10 cellular contexts compared by ENCODE assay signal in genomic region chr12:116525418-116526001, GRCh38. TPM values are rescaled to one million over a fixed set of nuclear protein-coding genes. Genes with fewer than 3 reads are reported as not detected.
DNase-seq lines count a peak whose midpoint lies in the region; ATAC-seq, FAIRE-seq and TF ChIP-seq lines count a peak whose summit lies in the region.
"Had no signal": no experiment of that assay in that cellular context is flagged by ENCODE, and none has a peak within 500 bp of the region (broad histone marks: within the 10 kb centered on the region; RNA-seq: fewer than 3 reads in every experiment).

No MANE protein-coding gene starts in this region.

- no peak for FAIRE-seq in K562 (lab: Jason Lieb, UNC)
- FAIRE-seq in kidney (lab: Jason Lieb, UNC), result no peak

- peaks cover 10% of the 10 kb centered on the region for H3K4me1 Mint-ChIP-seq in stimulated activated memory B cell treated with anti-CD40 and anti-IgM and Interleukin-4, amounts not matched to agents 10 μg/mL and 1 μg/mL and 100 μg/mL, for 72 hours

- peaks cover 4 to 16% of the 10 kb centered on the region in 2 experiments for H3K4me1 ChIP-seq in K562 (replicated peaks in 1 of 2; ENCODE audit: control insufficient read depth in 2 of 2, insufficient read depth in 2 of 2, low read length in 2 of 2)
- no peaks in the 10 kb centered on the region for H3K4me1 ChIP-seq in kidney (ENCODE audit: control insufficient read depth in 1 of 2, insufficient read depth in 1 of 2, low read depth in 1 of 2, low read length in 2 of 2)

- H3K36me3 ChIP-seq in K562 (ENCODE audit: control insufficient read depth, insufficient read depth, low read length), result no peaks in the 10 kb centered on the region
- H3K36me3 ChIP-seq in kidney (ENCODE audit: control insufficient read depth in 1 of 2, insufficient read depth in 2 of 2, low read length in 2 of 2), result no peaks in the 10 kb centered on the region

- intact Hi-C loops in K562 (cut with micrococcal nuclease) (no loop called here), kidney (cut with DNase I) (no loop called here)

- BruUV-seq in K562 (replicated peaks; lab: Mats Ljungman, UMichigan), result no TSS peak

- in situ Hi-C loops in K562 (cut with MboI), result no loop called here

- no peaks in the 10 kb centered on the region for H3K9me3 ChIP-seq in K562 (replicated peaks; ENCODE audit: control insufficient read depth, insufficient read depth, low read depth, low read length)
- no peaks in the 10 kb centered on the region for H3K9me3 ChIP-seq in kidney (ENCODE audit: control insufficient read depth in 1 of 2, low read length in 2 of 2)

- peak overlapping the region; percentile 8 for H3K27ac Mint-ChIP-seq in stimulated activated memory B cell treated with anti-CD40 and anti-IgM and Interleukin-4, amounts not matched to agents 10 μg/mL and 1 μg/mL and 100 μg/mL, for 72 hours
- H3K27ac Mint-ChIP-seq: activated naive CD8-positive, alpha-beta T cell had no signal

- no peak overlapping the region for H3K4me2 ChIP-seq in K562 (ENCODE audit: insufficient read depth, low read length)

- WGBS in K562 (ENCODE audit: insufficient coverage, low coverage, missing lambda C conversion rate), result 59% methylated on average over 15 of the region's 15 CpGs

- peak; percentile 90 for DNase-seq in HCEC 1CT
- DNase-seq in K562 (ENCODE audit: extremely low read depth in 1 of 4, low spot score in 3 of 4), result no peak
- peak; percentile 92 for DNase-seq in kidney
- DNase-seq in NCI-H2227 (lab: John Stamatoyannopoulos, UW; ENCODE audit: unreplicated experiment), result no peak
- DNase-seq: NCI-H1930 had no signal

- H3K9ac ChIP-seq in K562 (ENCODE audit: insufficient read depth in 1 of 2, low read depth in 2 of 2, low read length in 2 of 2) (no peak overlapping the region), kidney (ENCODE audit: low read length in 2 of 2) (no peak overlapping the region)

- no peaks in the 10 kb centered on the region for H3K27me3 ChIP-seq in K562 (ENCODE audit: control insufficient read depth in 2 of 2, insufficient read depth in 2 of 2, low read length in 2 of 2)

- H3K27me3 Mint-ChIP-seq in stimulated activated memory B cell treated with anti-CD40 and anti-IgM and Interleukin-4, amounts not matched to agents 10 μg/mL and 1 μg/mL and 100 μg/mL, for 72 hours, result no peaks in the 10 kb centered on the region
- H3K27me3 Mint-ChIP-seq: activated naive CD8-positive, alpha-beta T cell had no signal

- no peak for TF ChIP-seq POLR2A in K562 (conservative IDR thresholded peaks at IDR 0.05)

- TF ChIP-seq CTCF in K562 (IDR thresholded peaks at IDR 0.05 in 2 of 3, conservative IDR thresholded peaks at IDR 0.05 in 1 of 3; ENCODE audit: insufficient read depth in 2 of 3, low read depth in 1 of 3, low read length in 3 of 3) (no peak), kidney (IDR thresholded peaks at IDR 0.05; ENCODE audit: borderline replicate concordance, extremely low read depth, insufficient read depth) (no peak)

- TF ChIP-seq EP300 in K562 (IDR thresholded peaks at IDR 0.05; ENCODE audit: low read length), result no peak

- POLR2A ChIA-PET in K562 (lab: Yijun Ruan, JAX), result no interaction called here

- no peak overlapping the region for H3K4me3 ChIP-seq in K562
- H3K4me3 ChIP-seq in kidney (ENCODE audit: low read length in 2 of 2), result peak overlapping the region in 1 of 2 donors; percentile 21

- CTCF ChIA-PET in K562 (lab: Yijun Ruan, JAX; ENCODE audit: low intra/inter-chr PET ratio), result interaction anchor here (0.6 kb wide), 1 partner anchor 259 kb away, joined by 3 read pairs; no protein-coding TSS in a partner anchor

- no peak overlapping the region for H3K4me3 Mint-ChIP-seq in stimulated activated memory B cell treated with anti-CD40 and anti-IgM and Interleukin-4, amounts not matched to agents 10 μg/mL and 1 μg/mL and 100 μg/mL, for 72 hours
- H3K4me3 Mint-ChIP-seq: activated naive CD8-positive, alpha-beta T cell had no signal

- TF ChIP-seq RAD21 in K562 (CRISPR knock-in tag; conservative IDR thresholded peaks at IDR 0.05 in 1 of 2, IDR thresholded peaks at IDR 0.05 in 1 of 2), result no peak

- peaks cover 3% of the 10 kb centered on the region for H3K9me1 ChIP-seq in K562 (ENCODE audit: control insufficient read depth, insufficient read depth, low read length)

- no peaks in the 10 kb centered on the region for H3K9me3 Mint-ChIP-seq in stimulated activated memory B cell treated with anti-CD40 and anti-IgM and Interleukin-4, amounts not matched to agents 10 μg/mL and 1 μg/mL and 100 μg/mL, for 72 hours

- ATAC-seq in K562 (no peak), GM21526 (IDR thresholded peaks at IDR 0.05; ENCODE audit: low FRiP score, unreplicated experiment) (no peak), HG03457 (IDR thresholded peaks at IDR 0.05; ENCODE audit: unreplicated experiment) (no peak), GM19328 (IDR thresholded peaks at IDR 0.05; ENCODE audit: unreplicated experiment) (no peak)
- no peak for ATAC-seq in stimulated activated memory B cell treated with anti-CD40 and anti-IgM and Interleukin-4, amounts not matched to agents 10 μg/mL and 1 μg/mL and 100 μg/mL, for 72 hours

- peak overlapping the region; percentile 28; the same call in 1 of the 2 replicates for H2AFZ ChIP-seq in K562 (ENCODE audit: low read depth, low read length)

- H3K27ac ChIP-seq in K562 (ENCODE audit: extremely low read depth, low read depth, low read length) (no peak overlapping the region), kidney (ENCODE audit: low read depth in 2 of 2, low read length in 2 of 2) (no peak overlapping the region)

- H3K79me2 ChIP-seq in K562 (ENCODE audit: control insufficient read depth, insufficient read depth, low read length), result no peaks in the 10 kb centered on the region

- H3K36me3 Mint-ChIP-seq in stimulated activated memory B cell treated with anti-CD40 and anti-IgM and Interleukin-4, amounts not matched to agents 10 μg/mL and 1 μg/mL and 100 μg/mL, for 72 hours, result no peaks in the 10 kb centered on the region
- H3K36me3 Mint-ChIP-seq: activated naive CD8-positive, alpha-beta T cell had no signal

- H4K20me1 ChIP-seq in K562 (replicated peaks; ENCODE audit: control insufficient read depth, insufficient read depth, low read length), result no peaks in the 10 kb centered on the region

TF ChIP-seq in K562, 482 proteins besides CTCF, POLR2A, EP300 and RAD21 (continues in another document):
- TF ChIP-seq CHD4 (IDR thresholded peaks at IDR 0.05; ENCODE audit: insufficient read depth, insufficient replicate concordance, low read depth, low read length, poor library complexity, severe bottlenecking) (no peak), SMAD4 (CRISPR knock-in tag; conservative IDR thresholded peaks at IDR 0.05) (no peak)
- TF ChIP-seq, protein P1, sequence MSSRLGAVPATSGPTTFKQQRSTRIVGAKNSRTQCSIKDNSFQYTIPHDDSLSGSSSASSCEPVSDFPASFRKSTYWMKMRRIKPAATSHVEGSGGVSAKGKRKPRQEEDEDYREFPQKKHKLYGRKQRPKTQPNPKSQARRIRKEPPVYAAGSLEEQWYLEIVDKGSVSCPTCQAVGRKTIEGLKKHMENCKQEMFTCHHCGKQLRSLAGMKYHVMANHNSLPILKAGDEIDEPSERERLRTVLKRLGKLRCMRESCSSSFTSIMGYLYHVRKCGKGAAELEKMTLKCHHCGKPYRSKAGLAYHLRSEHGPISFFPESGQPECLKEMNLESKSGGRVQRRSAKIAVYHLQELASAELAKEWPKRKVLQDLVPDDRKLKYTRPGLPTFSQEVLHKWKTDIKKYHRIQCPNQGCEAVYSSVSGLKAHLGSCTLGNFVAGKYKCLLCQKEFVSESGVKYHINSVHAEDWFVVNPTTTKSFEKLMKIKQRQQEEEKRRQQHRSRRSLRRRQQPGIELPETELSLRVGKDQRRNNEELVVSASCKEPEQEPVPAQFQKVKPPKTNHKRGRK (tag; IDR thresholded peaks at IDR 0.05), result peak; percentile 92
- TF ChIP-seq, protein P2, sequence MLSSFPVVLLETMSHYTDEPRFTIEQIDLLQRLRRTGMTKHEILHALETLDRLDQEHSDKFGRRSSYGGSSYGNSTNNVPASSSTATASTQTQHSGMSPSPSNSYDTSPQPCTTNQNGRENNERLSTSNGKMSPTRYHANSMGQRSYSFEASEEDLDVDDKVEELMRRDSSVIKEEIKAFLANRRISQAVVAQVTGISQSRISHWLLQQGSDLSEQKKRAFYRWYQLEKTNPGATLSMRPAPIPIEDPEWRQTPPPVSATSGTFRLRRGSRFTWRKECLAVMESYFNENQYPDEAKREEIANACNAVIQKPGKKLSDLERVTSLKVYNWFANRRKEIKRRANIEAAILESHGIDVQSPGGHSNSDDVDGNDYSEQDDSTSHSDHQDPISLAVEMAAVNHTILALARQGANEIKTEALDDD (IDR thresholded peaks at IDR 0.05), result no peak

RNA-seq across cellular contexts. Expression of gene MAP1LC3B2, which starts 33.7 kb away (rescaled TPM):
- total RNA-seq in K562 (2011; cell fraction: chromatin; rRNA removed; ENCODE audit: low replicate concordance), result 2.1 and 3.8 TPM in 2 replicates
- 1.3 and 1.7 TPM in 2 replicates for total RNA-seq in K562 (2011; cell fraction: nucleolus; rRNA removed)
- total RNA-seq in K562 (2011; cell fraction: nucleoplasm; rRNA removed), result 2.2 and 4.4 TPM in 2 replicates
- total RNA-seq in K562 (2014; rRNA removed), result not detected in 2 replicates
- 0.76 and 0.96 TPM in 2 replicates for total RNA-seq in K562 (2014; rRNA removed; fragmentation: Illumina TruSeq; extraction: Trizol)
- total RNA-seq in K562 (2015; rRNA removed; fragmentation: Illumina TruSeq; extraction: Trizol), result 0.53 TPM in 1 of 2 replicates, not detected in the other
- 1.7 and 2.0 TPM in 2 replicates for total RNA-seq in K562 (2021)
- polyA plus RNA-seq in K562 (2011; rRNA removed), result 2.8 and 4.0 TPM in 2 replicates
- 0.18 and 0.71 TPM in 2 replicates for polyA plus RNA-seq in K562 (2011; cell fraction: cytosol; rRNA removed)
- 2.7 and 4.3 TPM in 2 replicates for polyA plus RNA-seq in K562 (2011; cell fraction: nucleus; rRNA removed)
- polyA plus RNA-seq in K562 (2012), result 2.8 and 6.9 TPM in 2 replicates
- 0.80 and 1.5 TPM in 2 replicates for polyA plus RNA-seq in K562 (2014; fragmentation: Illumina TruSeq; extraction: Trizol)
- under 1 TPM; 0.55 to 0.63 TPM for polyA plus RNA-seq in K562 (2014; fragmentation: Nextera tagmentation; extraction: Ambion mirVana)
- 0.53 and 1.4 TPM in 2 replicates for polyA plus RNA-seq in K562 (2014; rRNA removed)
- polyA minus RNA-seq in K562 (2011; rRNA and poly(A)+ RNA removed), result 1.8 and 2.2 TPM in 2 replicates
- polyA minus RNA-seq in K562 (2011; cell fraction: cytosol; rRNA and poly(A)+ RNA removed), result not detected in 2 replicates
- not detected in 2 replicates for polyA minus RNA-seq in K562 (2011; cell fraction: nucleus; rRNA and poly(A)+ RNA removed)
- 2.1 TPM for total RNA-seq in kidney
- polyA plus RNA-seq in kidney (ENCODE audit: insufficient read depth, low read depth, low replicate concordance), result 4.5 TPM

Comparison
In these comparisons a context has a peak if more than half of its experiments do, and no peak if none do; other contexts are left out.
1. DNase-seq: peak in HCEC 1CT (single experiment) and kidney (single experiment); none in K562 (0 of 4) and NCI-H2227 (single experiment).